ENCODE assay signal across 12 cellular contexts in the genomic region with DNA sequence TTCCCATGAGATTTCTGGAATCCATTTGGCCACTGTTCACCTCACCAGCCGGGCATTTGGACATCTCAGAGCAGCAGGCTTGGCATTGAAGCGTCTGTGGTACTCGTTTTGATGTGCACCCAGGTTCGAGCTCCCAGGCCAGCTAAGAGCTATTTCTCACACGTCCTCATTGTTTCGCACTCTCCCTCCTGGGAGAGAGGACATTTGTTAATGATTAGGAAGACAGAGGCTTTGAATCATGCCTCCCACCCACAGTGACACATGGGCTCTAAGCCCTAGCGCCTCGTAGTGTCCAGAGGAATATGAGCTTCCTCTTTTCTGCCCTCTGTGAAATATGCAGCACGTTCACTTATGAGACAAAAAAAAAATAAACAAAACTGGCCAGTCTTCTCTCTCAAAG.
A peak's percentile ranks its signal among the peaks of the same experiment; 100 is the strongest.
DNase-seq lines count a peak whose midpoint lies in the region; ATAC-seq and TF ChIP-seq lines count a peak whose summit lies in the region.
"Had no signal": no experiment of that assay in that cellular context is flagged by ENCODE, and none has a peak within 500 bp of the region (broad histone marks: within the 10 kb centered on the region; RNA-seq: fewer than 3 reads in every experiment).

No MANE protein-coding gene starts in this region.

- no peaks in the 10 kb centered on the region for H3K27me3 Mint-ChIP-seq in chondrocyte (ENCODE audit: low read depth)

- ATAC-seq in GM19324 (IDR thresholded peaks at IDR 0.05; ENCODE audit: low FRiP score, unreplicated experiment) (no peak), GM21529 (IDR thresholded peaks at IDR 0.05; ENCODE audit: unreplicated experiment) (no peak), GM19467 (IDR thresholded peaks at IDR 0.05; ENCODE audit: unreplicated experiment) (no peak), GM18520 (IDR thresholded peaks at IDR 0.05; ENCODE audit: unreplicated experiment) (no peak)

- no peak overlapping the region for H3K4me2 ChIP-seq in mesendoderm (ENCODE audit: low read length)

- peak overlapping the region; percentile 17 for H3K4me3 Mint-ChIP-seq in chondrocyte (ENCODE audit: unreplicated experiment)
- H3K4me3 Mint-ChIP-seq: activated T-helper 1 cell treated with anti-CD3 and anti-CD28 coated beads, Interleukin-12 subunit alpha, Interleukin-12 subunit beta, Interleukin-2, Interleukin-4 antibody, amounts not matched to agents 30 ng/mL and 10 ng/mL and 1 ng/mL, durations not matched to agents 14 hours and 24 hours and 36 hours had no signal

- H3K4ac ChIP-seq in mesendoderm (ENCODE audit: low read depth, low read length) = no peak overlapping the region

- peak overlapping the region; percentile 76 for H3K18ac ChIP-seq in mesendoderm (ENCODE audit: low read length)

- H3K79me2 ChIP-seq in mesendoderm (ENCODE audit: control insufficient read depth, insufficient read depth, low read length) = no peaks in the 10 kb centered on the region

- no CpG with 5 or more reads among the region's 9 CpGs for WGBS in mesendoderm (ENCODE audit: extremely low coverage, insufficient coverage, low lambda C conversion rate)

- H3K36me3 ChIP-seq in mesendoderm (ENCODE audit: control insufficient read depth, insufficient read depth, low read length) = no peaks in the 10 kb centered on the region

- no peak overlapping the region for H4K5ac ChIP-seq in mesendoderm (ENCODE audit: low read length)

- peak overlapping the region; percentile 44 for H3K56ac ChIP-seq in mesendoderm (ENCODE audit: low read length)

- H4K8ac ChIP-seq in mesendoderm (ENCODE audit: low read depth, low read length) = no peak overlapping the region

- H3K79me1 ChIP-seq in mesendoderm (ENCODE audit: low read length) = no peaks in the 10 kb centered on the region

- H3K4me1 Mint-ChIP-seq in chondrocyte (ENCODE audit: low read depth) = peaks cover 54% of the 10 kb centered on the region

- no peak overlapping the region for H3K27ac ChIP-seq in mesendoderm (ENCODE audit: low read depth, low read length)

- TF ChIP-seq CTCF in chondrocyte (IDR thresholded peaks at IDR 0.05) = peak; percentile 66

- no peak overlapping the region for H2BK5ac ChIP-seq in mesendoderm (ENCODE audit: low read length)

- H3K9ac ChIP-seq in mesendoderm (ENCODE audit: low read length) = no peak overlapping the region

- H3K27me3 ChIP-seq in mesendoderm (ENCODE audit: insufficient read depth, low read length, poor library complexity) = no peaks in the 10 kb centered on the region

- peaks cover 9% of the 10 kb centered on the region for H3K4me1 ChIP-seq in mesendoderm (ENCODE audit: control insufficient read depth, low read depth, low read length)

- H3K9me3 Mint-ChIP-seq in chondrocyte (ENCODE audit: low read depth) = peaks cover 4% of the 10 kb centered on the region

- H3K23ac ChIP-seq in mesendoderm (ENCODE audit: low read length) = no peak overlapping the region

- no peaks in the 10 kb centered on the region for H3K36me3 Mint-ChIP-seq in chondrocyte (ENCODE audit: low read depth)

- no peak overlapping the region for H3K4me3 ChIP-seq in mesendoderm (ENCODE audit: low read length)

- no peak overlapping the region for H2BK120ac ChIP-seq in mesendoderm (ENCODE audit: low read depth, low read length)

- no peak overlapping the region for H2AK5ac ChIP-seq in mesendoderm (ENCODE audit: low read length)

- H2BK15ac ChIP-seq in mesendoderm (replicated peaks; ENCODE audit: low read depth) = no peak overlapping the region

- H3K27ac Mint-ChIP-seq in chondrocyte (ENCODE audit: unreplicated experiment) = peak overlapping the region; percentile 87
- H3K27ac Mint-ChIP-seq: activated T-helper 1 cell treated with anti-CD3 and anti-CD28 coated beads, Interleukin-12 subunit alpha, Interleukin-12 subunit beta, Interleukin-2, Interleukin-4 antibody, amounts not matched to agents 30 ng/mL and 10 ng/mL and 1 ng/mL, durations not matched to agents 14 hours and 24 hours and 36 hours had no signal

- DNase-seq in AG20443 (ENCODE audit: low spot score) = peak; percentile 78
- DNase-seq in LHCN-M2 (ENCODE audit: low read depth) = peak; percentile 72
- DNase-seq in chondrocyte (ENCODE audit: low spot score) = no peak
- DNase-seq in mesendoderm = peak; percentile 60
- DNase-seq: Caco-2; NCI-H446; stimulated activated CD4-positive, alpha-beta T cell treated with anti-CD3 and anti-CD28 coated beads, Interleukin-1b, Interleukin-23, amount 100 ng/mL, for 48 hours had no signal
